18 cellular contexts compared by ENCODE assay signal in the genomic region with DNA sequence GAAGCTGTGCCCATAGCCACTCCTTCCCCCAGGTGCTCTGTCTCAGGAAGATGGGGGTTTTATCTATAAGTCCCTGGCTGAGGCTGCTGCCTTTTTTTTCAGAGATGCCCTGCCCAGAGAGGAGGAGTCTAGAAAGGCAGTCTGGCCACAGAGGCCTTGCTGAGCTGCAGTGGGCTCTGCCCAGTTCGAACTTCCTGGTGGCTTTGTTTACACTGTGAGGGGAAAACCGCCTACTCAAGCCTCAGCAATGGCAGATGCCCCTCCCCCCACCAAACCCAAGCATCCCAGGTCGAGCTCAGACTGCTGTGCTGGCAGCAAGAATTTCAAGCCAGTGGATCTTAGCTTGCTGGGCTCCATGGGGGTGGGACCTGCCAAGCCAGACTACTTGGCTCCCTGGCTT. TPM values are rescaled to one million over a fixed set of nuclear protein-coding genes. Genes with fewer than 3 reads are reported as not detected.
A peak's percentile ranks its signal among the peaks of the same experiment; 100 is the strongest.
DNase-seq lines count a peak whose midpoint lies in the region; FAIRE-seq and TF ChIP-seq lines count a peak whose summit lies in the region.
"Not testable (repeated sequence)": the region's sequence is repeated elsewhere in the genome, so short reads cannot be mapped to it uniquely, and the experiment has no call there.
"Had no signal": no experiment of that assay in that cellular context is flagged by ENCODE, and none has a peak within 500 bp of the region (broad histone marks: within the 10 kb centered on the region; RNA-seq: fewer than 3 reads in every experiment).

No MANE protein-coding gene starts in this region.

- TF ChIP-seq CTCF in bronchial epithelial cell (IDR thresholded peaks at IDR 0.05; ENCODE audit: insufficient read depth, low read length, severe bottlenecking); thyroid gland (IDR thresholded peaks at IDR 0.05): not testable (repeated sequence)

- DNase-seq in DMS53 treated with DMSO at 0.1 percent for 48 hours (lab: John Stamatoyannopoulos, UW; ENCODE audit: unreplicated experiment) (peak; percentile 72), NCI-H2196 (lab: John Stamatoyannopoulos, UW; ENCODE audit: unreplicated experiment) (peak; percentile 23), RPMI8226 (peak; percentile 59), bronchial epithelial cell (ENCODE audit: low read depth) (peak; percentile 24), mucosa of gallbladder (ENCODE audit: low spot score) (peak; percentile 52), thyroid gland (peak; percentile 74 to 81)

- intact Hi-C loops in thyroid gland (cut with DNase I) = not testable (repeated sequence)

- H3K27ac ChIP-seq in HUES48 (ENCODE audit: low read depth, low read length) = peak overlapping the region; percentile 42
- not testable (repeated sequence) for H3K27ac ChIP-seq in iPS-20b (ENCODE audit: low read length); thyroid gland

- H3K9me3 ChIP-seq in HUES48 (ENCODE audit: control insufficient read depth, insufficient read depth, low read length); iPS-20b (ENCODE audit: insufficient read depth, low read depth, low read length); thyroid gland: not testable (repeated sequence)

- WGBS in thyroid gland, 2 donors = 0 to 11% methylated on average over 3 of the region's 3 CpGs

- not testable (repeated sequence) for TF ChIP-seq POLR2A in thyroid gland (IDR thresholded peaks at IDR 0.05)

- H3K4me3 ChIP-seq in HUES48 (ENCODE audit: low read depth, low read length); bronchial epithelial cell (ENCODE audit: low read depth, low read length); iPS-20b (ENCODE audit: low read length); thyroid gland (replicated peaks in 1 of 3): not testable (repeated sequence)

- H3K36me3 ChIP-seq in HUES48 (ENCODE audit: control insufficient read depth, insufficient read depth, low read length); bronchial epithelial cell (ENCODE audit: control insufficient read depth, insufficient read depth, low read length); iPS-20b (ENCODE audit: insufficient read depth, low read depth, low read length); thyroid gland: not testable (repeated sequence)

- H3K4me1 ChIP-seq in HUES48 (ENCODE audit: control insufficient read depth, insufficient read depth, low read length); iPS-20b (ENCODE audit: insufficient read depth, low read length); thyroid gland: not testable (repeated sequence)

- not testable (repeated sequence) for H3K9ac ChIP-seq in HUES48 (ENCODE audit: low read depth, low read length)
- H3K9ac ChIP-seq in iPS-20b (ENCODE audit: low read depth, low read length) = peak overlapping the region; percentile 21; the same call in 1 of the 2 replicates

- not testable (repeated sequence) for FAIRE-seq in bronchial epithelial cell (lab: Jason Lieb, UNC)

- H3K27me3 ChIP-seq in HUES48 (ENCODE audit: control insufficient read depth, insufficient read depth, low read length); bronchial epithelial cell (ENCODE audit: control insufficient read depth, insufficient read depth, low read length); iPS-20b (ENCODE audit: insufficient read depth, low read length); thyroid gland: not testable (repeated sequence)

RNA-seq across cellular contexts. Expression of gene GSTA5, which starts 15.5 kb away (rescaled TPM):
- total RNA-seq in bronchial epithelial cell (not detected in 2 replicates), mucosa of gallbladder (not detected), thyroid gland (not detected)
- total RNA-seq: CD4-positive, alpha-beta memory T cell; G401; heart right ventricle; kidney epithelial cell; LHCN-M2; mesothelial cell of epicardium; psoas muscle; SK-MEL-5; spleen; T-helper 17 cell had no signal

RNA-seq across cellular contexts. Expression of gene GSTA1, which starts 52.5 kb away (rescaled TPM):
- total RNA-seq in bronchial epithelial cell = 0.26 TPM in 1 of 2 replicates, not detected in the other
- 382 TPM for total RNA-seq in mucosa of gallbladder
- total RNA-seq in thyroid gland = 1 to 10 TPM in 1 of 4 donors, not detected in 3; 1.9 TPM
- total RNA-seq: CD4-positive, alpha-beta memory T cell; G401; heart right ventricle; kidney epithelial cell; LHCN-M2; mesothelial cell of epicardium; SK-MEL-5; spleen had no signal

RNA-seq across cellular contexts. Expression of gene GSTA3, which starts 53.4 kb away (rescaled TPM):
- total RNA-seq in bronchial epithelial cell (not detected in 2 replicates), mucosa of gallbladder (not detected), thyroid gland (not detected)
- total RNA-seq: CD4-positive, alpha-beta memory T cell; G401; heart right ventricle; kidney epithelial cell; LHCN-M2; mesothelial cell of epicardium; psoas muscle; SK-MEL-5; spleen; T-helper 17 cell had no signal

Comparison
In these comparisons a context has a peak if more than half of its experiments do, and no peak if none do; other contexts are left out.
1. DNase-seq: peak in every context shown above with its lines; median percentile 78 in thyroid gland; 72 in DMS53 treated with DMSO at 0.1 percent for 48 hours; 59 in RPMI8226; 52 in mucosa of gallbladder; 24 in bronchial epithelial cell; 23 in NCI-H2196.
2. RNA of gene GSTA1, which starts 52.5 kb away (total RNA-seq): 382 TPM in mucosa of gallbladder (single experiment); 1.9 TPM in thyroid gland and 0.26 TPM in bronchial epithelial cell; every median in the first group is over 100 times any median in the second.